Comparison of ENCODE assay signal across 8 cellular contexts in genomic region chr11:47234669-47235075, GRCh38. TPM values are rescaled to one million over a fixed set of nuclear protein-coding genes. Genes with fewer than 3 reads are reported as not detected.
A peak's percentile ranks its signal among the peaks of the same experiment; 100 is the strongest.
DNase-seq lines count a peak whose midpoint lies in the region; ATAC-seq lines count a peak whose summit lies in the region.

No MANE protein-coding gene starts in this region.

- H3K27me3 ChIP-seq in CD4-positive, alpha-beta memory T cell (ENCODE audit: insufficient read depth, low read length) = no peaks in the 10 kb centered on the region
- H3K27me3 ChIP-seq in SJSA1 (replicated peaks) (no peaks in the 10 kb centered on the region), muscle layer of duodenum (ENCODE audit: low read depth, low read length) (no peaks in the 10 kb centered on the region)

- intact Hi-C loops in CD4-positive, alpha-beta memory T cell (cut with micrococcal nuclease) = loop anchor here (1.0 kb wide), 2 partner anchors 18 to 35 kb away; no protein-coding TSS in a partner anchor

- no peak for ATAC-seq in HG03565 (IDR thresholded peaks at IDR 0.05; ENCODE audit: unreplicated experiment)

- H3K4me3 ChIP-seq in CD4-positive, alpha-beta memory T cell (ENCODE audit: low read length in 2 of 2) = no peak overlapping the region
- 0 out of 2 replicates have a peak overlapping the region, but pooled peaks have one; percentile 14 for H3K4me3 ChIP-seq in SJSA1
- peak overlapping the region in 1 of 2 donors; percentile 26 for H3K4me3 ChIP-seq in muscle layer of duodenum (ENCODE audit: low read depth in 1 of 2, low read length in 2 of 2)

- DNase-seq in CD4-positive, alpha-beta memory T cell = peak; percentile 73 to 97 (median 80)
- peak in 1 of 2 experiments; percentile 60 for DNase-seq in SJSA1 (ENCODE audit: low read depth in 1 of 2, low spot score in 2 of 2)
- peak; percentile 72 for DNase-seq in astrocyte of the hippocampus (ENCODE audit: low read depth, low spot score)
- no peak for DNase-seq in cortex of kidney (lab: John Stamatoyannopoulos, UW)
- DNase-seq in hypothalamus (lab: John Stamatoyannopoulos, UW) = no peak
- no peak for DNase-seq in OCI-M1 (lab: John Stamatoyannopoulos, UW)

- POLR2A ChIA-PET in CD4-positive, alpha-beta memory T cell (lab: Charles Lee; ENCODE audit: partially characterized antibody) = interaction anchor here (1.3 to 7.8 kb wide), 6 partner anchors 14 to 177 kb away, joined by 4 to 61 read pairs (median 9); partner anchors contain the start of genes ACP2, DDB2 and MADD

- peaks cover 25% of the 10 kb centered on the region for H3K4me1 ChIP-seq in CD4-positive, alpha-beta memory T cell (ENCODE audit: insufficient read depth, low read length)
- H3K4me1 ChIP-seq in SJSA1 (replicated peaks) (peaks cover 28% of the 10 kb centered on the region), muscle layer of duodenum (ENCODE audit: control insufficient read depth in 1 of 2, insufficient read depth in 2 of 2, low read length in 2 of 2) (peaks cover 0 to 7% of the 10 kb centered on the region in 2 donors)

- peak overlapping the region; percentile 88 for H3K27ac ChIP-seq in CD4-positive, alpha-beta memory T cell (ENCODE audit: low read depth, low read length)
- H3K27ac ChIP-seq in SJSA1 = peak overlapping the region; percentile 67
- peak overlapping the region; percentile 36 for H3K27ac ChIP-seq in muscle layer of duodenum (ENCODE audit: low read length)

- H3K9me3 Mint-ChIP-seq in CD4-positive, alpha-beta memory T cell = peaks cover 0 to 2% (median 0%) of the 10 kb centered on the region in 8 donors

- peaks cover 13 to 36% of the 10 kb centered on the region in 2 donors for H3K36me3 Mint-ChIP-seq in CD4-positive, alpha-beta memory T cell

- CTCF ChIA-PET in CD4-positive, alpha-beta memory T cell (lab: Charles Lee; ENCODE audit: partially characterized antibody) = interaction anchor here (0.7 to 4.6 kb wide), 10 partner anchors 11 to 430 kb away, joined by 3 to 25 read pairs (median 8); partner anchors contain the start of genes ACP2 and DDB2

- H3K4me3 Mint-ChIP-seq in CD4-positive, alpha-beta memory T cell = peak overlapping the region; percentile 56 to 82 (median 70)

- peaks cover 7 to 32% (median 23%) of the 10 kb centered on the region in 4 donors for H3K4me1 Mint-ChIP-seq in CD4-positive, alpha-beta memory T cell

- peaks cover 11% of the 10 kb centered on the region for H3K36me3 ChIP-seq in CD4-positive, alpha-beta memory T cell (ENCODE audit: insufficient read depth, low read length)
- H3K36me3 ChIP-seq in SJSA1 (peaks cover 60% of the 10 kb centered on the region), muscle layer of duodenum (ENCODE audit: control insufficient read depth in 1 of 2, insufficient read depth in 2 of 2, low read length in 2 of 2) (peaks cover 19 to 36% of the 10 kb centered on the region in 2 donors)

- H3K27ac Mint-ChIP-seq in CD4-positive, alpha-beta memory T cell = peak overlapping the region; percentile 92 to 99 (median 97)

- no peaks in the 10 kb centered on the region for H3K9me3 ChIP-seq in CD4-positive, alpha-beta memory T cell (ENCODE audit: control insufficient read depth in 1 of 2, low read length in 2 of 2)
- H3K9me3 ChIP-seq in SJSA1 (replicated peaks) (no peaks in the 10 kb centered on the region), muscle layer of duodenum (ENCODE audit: control insufficient read depth in 1 of 2, low read length in 2 of 2) (no peaks in the 10 kb centered on the region)

- H3K27me3 Mint-ChIP-seq in CD4-positive, alpha-beta memory T cell = no peaks in the 10 kb centered on the region

RNA-seq across cellular contexts. Expression of gene ACP2, which starts 13.9 kb away (rescaled TPM):
- 10 to 100 TPM; 23.6 to 23.7 TPM for total RNA-seq in CD4-positive, alpha-beta memory T cell
- polyA plus RNA-seq in CD4-positive, alpha-beta memory T cell = 10 to 100 TPM; 11.4 to 19.0 TPM
- 29.8 and 34.4 TPM in 2 replicates for total RNA-seq in SJSA1 (2014; rRNA removed; shearing (Covaris generic))

RNA-seq across cellular contexts. Expression of gene DDB2, which starts 19.9 kb away (rescaled TPM):
- total RNA-seq in CD4-positive, alpha-beta memory T cell = 100 to 1,000 TPM; 129 to 132 TPM
- polyA plus RNA-seq in CD4-positive, alpha-beta memory T cell = 10 to 100 TPM; 36.2 to 40.2 TPM
- 41.3 and 63.5 TPM in 2 replicates for total RNA-seq in SJSA1 (2014; rRNA removed; shearing (Covaris generic))

RNA-seq across cellular contexts. Expression of gene NR1H3, which starts 23.1 kb away (rescaled TPM):
- total RNA-seq in CD4-positive, alpha-beta memory T cell = 10 to 100 TPM; 17.8 to 20.0 TPM
- polyA plus RNA-seq in CD4-positive, alpha-beta memory T cell = 1 to 10 TPM; 3.3 to 7.8 TPM
- 11.1 and 11.8 TPM in 2 replicates for total RNA-seq in SJSA1 (2014; rRNA removed; shearing (Covaris generic))

RNA-seq across cellular contexts. Expression of gene MADD, which starts 35.3 kb away (rescaled TPM):
- total RNA-seq in CD4-positive, alpha-beta memory T cell = 100 to 1,000 TPM; 118 to 119 TPM
- polyA plus RNA-seq in CD4-positive, alpha-beta memory T cell = 10 to 100 TPM; 19.3 to 32.4 TPM
- 15.7 and 20.9 TPM in 2 replicates for total RNA-seq in SJSA1 (2014; rRNA removed; shearing (Covaris generic))

RNA-seq across cellular contexts. Expression of gene PACSIN3, which starts 48.4 kb away (rescaled TPM):
- 1 to 10 TPM in 1 of 2 experiments, not detected in 1; 1.3 TPM for total RNA-seq in CD4-positive, alpha-beta memory T cell
- polyA plus RNA-seq in CD4-positive, alpha-beta memory T cell = under 1 TPM in 1 of 2 donors, not detected in 1; 0.23 TPM
- 18.8 and 23.2 TPM in 2 replicates for total RNA-seq in SJSA1 (2014; rRNA removed; shearing (Covaris generic))

Comparison
In these comparisons a context has a peak if more than half of its experiments do, and no peak if none do; other contexts are left out.
1. DNase-seq: peak in CD4-positive, alpha-beta memory T cell (5 of 5) and astrocyte of the hippocampus (single experiment); none in cortex of kidney (single experiment), hypothalamus (0 of 51) and OCI-M1 (single experiment).
2. H3K27ac ChIP-seq: peak in every context shown above with its lines; median percentile 88 in CD4-positive, alpha-beta memory T cell; 67 in SJSA1; 36 in muscle layer of duodenum.